Comparison of ENCODE assay signal across 19 cellular contexts in genomic region chr2:217478831-217479435, GRCh38.
"Had no signal": no experiment of that assay in that cellular context is flagged by ENCODE, and none has a peak within 500 bp of the region (broad histone marks: within the 10 kb centered on the region; RNA-seq: fewer than 3 reads in every experiment).

No MANE protein-coding gene starts in this region.

- H3K27me3 ChIP-seq: body of pancreas, colonic mucosa, esophagus muscularis mucosa, gastroesophageal sphincter, right atrium auricular region had no signal

- H3K4me1 Mint-ChIP-seq: activated CD4-positive, alpha-beta T cell treated with anti-CD3 and anti-CD28 coated beads, Interleukin-2, amount 10 ng/mL, durations not matched to agents 7 days and 5 days; central memory CD8-positive, alpha-beta T cell; naive thymus-derived CD8-positive, alpha-beta T cell had no signal

- H3K4me3 Mint-ChIP-seq: activated CD4-positive, alpha-beta T cell treated with anti-CD3 and anti-CD28 coated beads, Interleukin-2, amount 10 ng/mL, durations not matched to agents 7 days and 5 days; activated naive CD4-positive, alpha-beta T cell treated with anti-CD3 and anti-CD28 coated beads for 36 hours; activated T-cell treated with anti-CD3 and anti-CD28 coated beads, Interleukin-2, amount 50 U/mL, for 4 hours; central memory CD8-positive, alpha-beta T cell; naive thymus-derived CD8-positive, alpha-beta T cell; T-helper 1 cell treated with Interleukin-12 subunit alpha and Interleukin-12 subunit beta and Interleukin-4 antibody, amounts not matched to agents 30 μg/mL and 1 μg/mL, for 36 hours had no signal

- H3K36me3 ChIP-seq: colonic mucosa, esophagus muscularis mucosa, gastroesophageal sphincter, right atrium auricular region had no signal

- H3K27ac ChIP-seq: body of pancreas, colonic mucosa, esophagus muscularis mucosa, gastroesophageal sphincter, right atrium auricular region had no signal

- DNase-seq: activated CD4-positive, alpha-beta T cell treated with anti-CD3 and anti-CD28 coated beads, Interleukin-2, amount 10 ng/mL, durations not matched to agents 7 days and 5 days; activated CD8-positive, alpha-beta memory T cell treated with anti-CD3 and anti-CD28 coated beads, Interleukin-2, amount 50 U/mL, for 4 hours; activated naive CD4-positive, alpha-beta T cell treated with anti-CD3 and anti-CD28 coated beads for 36 hours; activated T-cell treated with anti-CD3 and anti-CD28 coated beads, Interleukin-2, amount 50 U/mL, for 4 hours; body of pancreas; colonic mucosa; kidney glomerular epithelial cell; naive thymus-derived CD8-positive, alpha-beta T cell; occipital lobe; stimulated activated CD4-positive, alpha-beta T cell treated with anti-CD3 and anti-CD28 coated beads, Interleukin-12 subunit alpha, Interleukin-12 subunit beta, amount 100 ng/mL, for 4 hours; stimulated activated CD4-positive, alpha-beta T cell treated with anti-CD3 and anti-CD28 coated beads, Interleukin-1b, Interleukin-23, amount 100 ng/mL, for 48 hours; stimulated activated CD8-positive, alpha-beta memory T cell treated with anti-CD3 and anti-CD28 coated beads, Interleukin-4, amount 100 ng/mL, for 48 hours; stimulated activated naive CD4-positive, alpha-beta T cell had no signal

- H3K4me3 ChIP-seq: body of pancreas, colonic mucosa, esophagus muscularis mucosa, gastroesophageal sphincter, right atrium auricular region had no signal

- H3K9me3 Mint-ChIP-seq: activated CD4-positive, alpha-beta T cell treated with anti-CD3 and anti-CD28 coated beads, Interleukin-2, amount 10 ng/mL, durations not matched to agents 7 days and 5 days; activated naive CD4-positive, alpha-beta T cell treated with anti-CD3 and anti-CD28 coated beads for 36 hours; activated T-cell treated with anti-CD3 and anti-CD28 coated beads, Interleukin-2, amount 50 U/mL, for 4 hours; central memory CD8-positive, alpha-beta T cell; naive thymus-derived CD8-positive, alpha-beta T cell; T-helper 1 cell treated with Interleukin-12 subunit alpha and Interleukin-12 subunit beta and Interleukin-4 antibody, amounts not matched to agents 30 μg/mL and 1 μg/mL, for 36 hours had no signal

- H3K4me1 ChIP-seq: body of pancreas, colonic mucosa, esophagus muscularis mucosa, gastroesophageal sphincter, right atrium auricular region had no signal

- ATAC-seq: activated CD4-positive, CD25-positive, alpha-beta regulatory T cell treated with anti-CD3 and anti-CD28 coated beads, Interleukin-2, amount 50 U/mL, for 24 hours; activated T-cell treated with anti-CD3 and anti-CD28 coated beads, Interleukin-2, amount 50 U/mL, for 4 hours; body of pancreas; gastroesophageal sphincter; naive thymus-derived CD8-positive, alpha-beta T cell had no signal

- H3K9me3 ChIP-seq: body of pancreas, colonic mucosa, esophagus muscularis mucosa, gastroesophageal sphincter, right atrium auricular region had no signal

- H3K27ac Mint-ChIP-seq: activated CD4-positive, alpha-beta T cell treated with anti-CD3 and anti-CD28 coated beads, Interleukin-2, amount 10 ng/mL, durations not matched to agents 7 days and 5 days; activated naive CD4-positive, alpha-beta T cell treated with anti-CD3 and anti-CD28 coated beads for 36 hours; naive thymus-derived CD8-positive, alpha-beta T cell; T-helper 1 cell treated with Interleukin-12 subunit alpha and Interleukin-12 subunit beta and Interleukin-4 antibody, amounts not matched to agents 30 μg/mL and 1 μg/mL, for 36 hours had no signal
